ENCODE assay signal across 38 cellular contexts in genomic region chr3:140456974-140457373, GRCh38.
"Had no signal": no experiment of that assay in that cellular context is flagged by ENCODE, and none has a peak within 500 bp of the region (broad histone marks: within the 10 kb centered on the region; RNA-seq: fewer than 3 reads in every experiment).

No MANE protein-coding gene starts in this region.

- H3K9ac ChIP-seq: SK-N-SH had no signal

- H3K4me2 ChIP-seq: SK-N-SH had no signal

- H3K9me3 Mint-ChIP-seq: activated CD4-positive, alpha-beta T cell treated with anti-CD3 and anti-CD28 coated beads, Interleukin-2, amount 10 ng/mL, durations not matched to agents 7 days and 5 days; activated naive CD4-positive, alpha-beta T cell treated with anti-CD3 and anti-CD28 coated beads, Interleukin-2, amount 50 U/mL, for 24 hours; activated naive CD8-positive, alpha-beta T cell treated with anti-CD3 and anti-CD28 coated beads, Interleukin-2, amount 10 ng/mL, durations not matched to agents 7 days and 5 days; activated T-cell treated with anti-CD3 and anti-CD28 coated beads, Interleukin-2, amount 50 U/mL, for 24 hours; activated T-helper 2 cell treated with anti-CD3 and anti-CD28 coated beads, Interferon-gamma antibody, Interleukin-2, Interleukin-4, amounts not matched to agents 10 μg/mL and 5 μg/mL and 100 μg/mL, durations not matched to agents 14 hours and 24 hours and 36 hours; IgD-negative memory B cell; T-cell had no signal

- H3K4me1 Mint-ChIP-seq: activated CD4-positive, alpha-beta T cell treated with anti-CD3 and anti-CD28 coated beads, Interleukin-2, amount 10 ng/mL, durations not matched to agents 7 days and 5 days; activated naive CD4-positive, alpha-beta T cell treated with anti-CD3 and anti-CD28 coated beads, Interleukin-2, amount 50 U/mL, for 24 hours; activated naive CD8-positive, alpha-beta T cell treated with anti-CD3 and anti-CD28 coated beads, Interleukin-2, amount 10 ng/mL, durations not matched to agents 7 days and 5 days; IgD-negative memory B cell; T-cell had no signal

- DNase-seq: activated CD4-positive, alpha-beta T cell treated with anti-CD3 and anti-CD28 coated beads, Interleukin-2, amount 10 ng/mL, durations not matched to agents 7 days and 5 days; activated CD4-positive, alpha-beta T cell treated with anti-CD3 and anti-CD28 coated beads, Interleukin-2, amount 50 U/mL, for 48 hours; activated CD8-positive, alpha-beta T cell treated with anti-CD3 and anti-CD28 coated beads, Interleukin-2, amount 10 ng/mL, durations not matched to agents 7 days and 5 days; activated gamma-delta T cell; activated naive CD4-positive, alpha-beta T cell treated with Interleukin-2 at 50 U/mL for 16 hours; activated naive CD8-positive, alpha-beta T cell treated with anti-CD3 and anti-CD28 coated beads, Interleukin-2, amount 10 ng/mL, durations not matched to agents 7 days and 5 days; activated T-cell treated with anti-CD3 and anti-CD28 coated beads, Interleukin-2, amount 50 U/mL, for 24 hours; amygdala; body of pancreas; Kasumi-1; KG1; MG63; NCI-H1092; NCI-H1417; NCI-H146; NCI-H187; NCI-H2029 treated with DMSO at 0.1 percent for 48 hours; NCI-H2171 treated with DMSO at 0.1 percent for 48 hours; NCI-H2227 treated with DMSO at 0.1 percent for 48 hours; NCI-H446; NCI-H510A treated with DMSO at 0.1 percent for 48 hours; NCI-H526 treated with DMSO at 0.1 percent for 48 hours; NK-92 treated with Interleukin-12 subunit alpha and Interleukin-12 subunit beta, amount 100 ng/mL, for 24 hours; PC-3; Peyer's patch; RPMI8226; SHP77 treated with DMSO at 0.1 percent for 48 hours; SK-N-SH; T-cell; T-helper 2 cell; T-helper 9 cell had no signal

- ATAC-seq: activated CD8-positive, alpha-beta T cell treated with anti-CD3 and anti-CD28 coated beads, Interleukin-2, amount 10 ng/mL, durations not matched to agents 7 days and 5 days; body of pancreas; PC-3; T-cell had no signal

- H3K36me3 Mint-ChIP-seq: activated naive CD4-positive, alpha-beta T cell treated with anti-CD3 and anti-CD28 coated beads, Interleukin-2, amount 50 U/mL, for 24 hours; activated naive CD8-positive, alpha-beta T cell treated with anti-CD3 and anti-CD28 coated beads, Interleukin-2, amount 10 ng/mL, durations not matched to agents 7 days and 5 days; IgD-negative memory B cell; T-cell had no signal

- H3K27ac Mint-ChIP-seq: activated CD4-positive, alpha-beta T cell treated with anti-CD3 and anti-CD28 coated beads, Interleukin-2, amount 10 ng/mL, durations not matched to agents 7 days and 5 days; activated CD8-positive, alpha-beta T cell treated with anti-CD3 and anti-CD28 coated beads, Interleukin-2, amount 10 ng/mL, durations not matched to agents 7 days and 5 days; activated naive CD4-positive, alpha-beta T cell treated with anti-CD3 and anti-CD28 coated beads, Interleukin-2, amount 50 U/mL, for 24 hours; activated naive CD8-positive, alpha-beta T cell treated with anti-CD3 and anti-CD28 coated beads, Interleukin-2, amount 10 ng/mL, durations not matched to agents 7 days and 5 days; activated T-cell treated with anti-CD3 and anti-CD28 coated beads, Interleukin-2, amount 50 U/mL, for 24 hours; activated T-helper 2 cell treated with anti-CD3 and anti-CD28 coated beads, Interferon-gamma antibody, Interleukin-2, Interleukin-4, amounts not matched to agents 10 μg/mL and 5 μg/mL and 100 μg/mL, durations not matched to agents 14 hours and 24 hours and 36 hours; IgD-negative memory B cell; T-cell had no signal

- H3K27me3 Mint-ChIP-seq: activated CD4-positive, alpha-beta T cell treated with anti-CD3 and anti-CD28 coated beads, Interleukin-2, amount 10 ng/mL, durations not matched to agents 7 days and 5 days; T-cell had no signal

- FAIRE-seq: astrocyte had no signal

- H3K27me3 ChIP-seq: body of pancreas, breast epithelium, MG63, Peyer's patch, SJSA1 had no signal

- H3K9me3 ChIP-seq: body of pancreas, breast epithelium, MG63, Peyer's patch, SJSA1, SK-N-SH had no signal

- H3K4me3 ChIP-seq: body of pancreas, breast epithelium, MG63, Peyer's patch, SJSA1 had no signal

- H3K36me3 ChIP-seq: breast epithelium, MG63, Peyer's patch, SJSA1 had no signal

- H3K27ac ChIP-seq: body of pancreas, breast epithelium, Peyer's patch, SJSA1, VCaP had no signal

- H3K4me3 Mint-ChIP-seq: activated CD4-positive, alpha-beta T cell treated with anti-CD3 and anti-CD28 coated beads, Interleukin-2, amount 10 ng/mL, durations not matched to agents 7 days and 5 days; activated CD8-positive, alpha-beta T cell treated with anti-CD3 and anti-CD28 coated beads, Interleukin-2, amount 10 ng/mL, durations not matched to agents 7 days and 5 days; activated naive CD4-positive, alpha-beta T cell treated with anti-CD3 and anti-CD28 coated beads, Interleukin-2, amount 50 U/mL, for 24 hours; activated naive CD8-positive, alpha-beta T cell treated with anti-CD3 and anti-CD28 coated beads, Interleukin-2, amount 10 ng/mL, durations not matched to agents 7 days and 5 days; activated T-cell treated with anti-CD3 and anti-CD28 coated beads, Interleukin-2, amount 50 U/mL, for 24 hours; IgD-negative memory B cell; T-cell had no signal

- H3K4me1 ChIP-seq: body of pancreas, breast epithelium, Peyer's patch, SJSA1 had no signal
